1 cellular context compared by ENCODE assay signal in the genomic region with DNA sequence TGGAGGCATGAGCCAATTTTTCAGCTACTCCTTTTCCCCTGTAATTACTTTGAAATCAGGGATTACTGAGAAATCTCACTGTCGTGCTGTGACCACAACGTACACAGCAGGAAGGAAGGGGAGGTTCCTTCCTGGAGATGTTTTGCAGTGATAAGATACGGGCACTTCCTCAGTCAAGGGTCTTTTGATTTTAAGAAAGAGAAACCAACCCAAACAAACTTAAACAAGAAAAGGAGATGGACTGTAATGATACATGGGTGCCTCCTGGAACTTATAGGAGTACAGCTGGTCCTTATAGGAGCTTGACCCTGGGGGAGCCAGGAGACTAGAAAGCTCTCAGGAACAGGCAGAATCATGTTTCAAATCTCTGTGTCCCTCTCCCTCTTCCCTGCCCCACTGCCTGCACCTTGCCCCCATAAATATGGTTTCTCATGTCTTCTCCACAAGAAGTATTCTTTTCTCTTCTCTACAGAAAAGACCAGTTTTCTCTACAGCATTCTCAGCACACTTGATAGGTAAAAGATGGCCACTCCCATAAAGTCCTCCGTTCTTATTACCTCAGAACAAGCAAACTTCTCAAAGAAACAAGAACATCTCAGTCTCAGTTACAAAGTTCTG.
TF ChIP-seq lines count a peak whose summit lies in the region.

No MANE protein-coding gene starts in this region.

TF ChIP-seq in HCT116, 20 proteins besides CTCF, POLR2A, EP300 and RAD21 (continued from another document):
- TF ChIP-seq, protein P1, sequence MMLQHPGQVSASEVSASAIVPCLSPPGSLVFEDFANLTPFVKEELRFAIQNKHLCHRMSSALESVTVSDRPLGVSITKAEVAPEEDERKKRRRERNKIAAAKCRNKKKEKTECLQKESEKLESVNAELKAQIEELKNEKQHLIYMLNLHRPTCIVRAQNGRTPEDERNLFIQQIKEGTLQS (IDR thresholded peaks at IDR 0.05) = no peak
- TF ChIP-seq, protein P2, sequence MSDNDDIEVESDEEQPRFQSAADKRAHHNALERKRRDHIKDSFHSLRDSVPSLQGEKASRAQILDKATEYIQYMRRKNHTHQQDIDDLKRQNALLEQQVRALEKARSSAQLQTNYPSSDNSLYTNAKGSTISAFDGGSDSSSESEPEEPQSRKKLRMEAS (IDR thresholded peaks at IDR 0.05) = no peak
